ENCODE assay signal across 14 cellular contexts in genomic region chr20:40191573-40191972, GRCh38.
"Had no signal": no experiment of that assay in that cellular context is flagged by ENCODE, and none has a peak within 500 bp of the region (broad histone marks: within the 10 kb centered on the region; RNA-seq: fewer than 3 reads in every experiment).

No MANE protein-coding gene starts in this region.

- H3K36me3 Mint-ChIP-seq: stimulated activated memory B cell treated with anti-CD40 and anti-IgM and Interleukin-4, amounts not matched to agents 10 μg/mL and 1 μg/mL and 100 μg/mL, for 72 hours had no signal

- FAIRE-seq: islet of Langerhans had no signal

- ATAC-seq: activated CD8-positive, alpha-beta T cell treated with anti-CD3 and anti-CD28 coated beads, Interleukin-2, amount 10 ng/mL, durations not matched to agents 7 days and 5 days; right lobe of liver; stimulated activated memory B cell treated with anti-CD40 and anti-IgM and Interleukin-4, amounts not matched to agents 10 μg/mL and 1 μg/mL and 100 μg/mL, for 72 hours had no signal

- H3K4me1 Mint-ChIP-seq: activated CD4-positive, alpha-beta T cell treated with anti-CD3 and anti-CD28 coated beads, Interleukin-2, amount 10 ng/mL, durations not matched to agents 24 days and 14 days; stimulated activated memory B cell treated with anti-CD40 and anti-IgM and Interleukin-4, amounts not matched to agents 10 μg/mL and 1 μg/mL and 100 μg/mL, for 72 hours had no signal

- H3K27ac Mint-ChIP-seq: activated CD4-positive, alpha-beta T cell treated with anti-CD3 and anti-CD28 coated beads, Interleukin-2, amount 10 ng/mL, durations not matched to agents 24 days and 14 days; activated CD8-positive, alpha-beta T cell treated with anti-CD3 and anti-CD28 coated beads, Interleukin-2, amount 10 ng/mL, durations not matched to agents 7 days and 5 days; activated T-cell treated with anti-CD3 and anti-CD28 coated beads, Interleukin-2, amount 50 U/mL, for 24 hours; activated T-helper 2 cell treated with anti-CD3 and anti-CD28 coated beads, Interferon-gamma antibody, Interleukin-2, Interleukin-4, amounts not matched to agents 10 μg/mL and 5 μg/mL and 100 μg/mL, durations not matched to agents 14 hours and 24 hours and 36 hours; progenitor cell of endocrine pancreas; stimulated activated memory B cell treated with anti-CD40 and anti-IgM and Interleukin-4, amounts not matched to agents 10 μg/mL and 1 μg/mL and 100 μg/mL, for 72 hours had no signal

- H3K4me1 ChIP-seq: right lobe of liver had no signal

- H3K27me3 Mint-ChIP-seq: activated CD4-positive, alpha-beta T cell treated with anti-CD3 and anti-CD28 coated beads, Interleukin-2, amount 10 ng/mL, durations not matched to agents 24 days and 14 days; progenitor cell of endocrine pancreas had no signal

- H3K27me3 ChIP-seq: right lobe of liver had no signal

- H3K27ac ChIP-seq: right lobe of liver had no signal

- H3K36me3 ChIP-seq: right lobe of liver had no signal

- H3K4me3 Mint-ChIP-seq: activated CD4-positive, alpha-beta T cell treated with anti-CD3 and anti-CD28 coated beads, Interleukin-2, amount 10 ng/mL, durations not matched to agents 24 days and 14 days; activated CD8-positive, alpha-beta T cell treated with anti-CD3 and anti-CD28 coated beads, Interleukin-2, amount 10 ng/mL, durations not matched to agents 7 days and 5 days; activated T-cell treated with anti-CD3 and anti-CD28 coated beads, Interleukin-2, amount 50 U/mL, for 24 hours; stimulated activated memory B cell treated with anti-CD40 and anti-IgM and Interleukin-4, amounts not matched to agents 10 μg/mL and 1 μg/mL and 100 μg/mL, for 72 hours had no signal

- H3K9me3 ChIP-seq: right lobe of liver had no signal

- DNase-seq: activated CD8-positive, alpha-beta T cell treated with anti-CD3 and anti-CD28 coated beads, Interleukin-2, amount 10 ng/mL, durations not matched to agents 7 days and 5 days; activated naive CD4-positive, alpha-beta T cell treated with Interleukin-2 at 50 U/mL for 16 hours; activated T-cell treated with anti-CD3 and anti-CD28 coated beads, Interleukin-2, amount 50 U/mL, for 24 hours; cerebellar nuclear complex; effector CD4-positive, alpha-beta T cell; occipital lobe; right lobe of liver; stimulated activated CD4-positive, alpha-beta T cell treated with anti-CD3 and anti-CD28 coated beads, Interleukin-4, amount 100 ng/mL, for 4 hours; T1000 had no signal

- H3K9me3 Mint-ChIP-seq: activated CD4-positive, alpha-beta T cell treated with anti-CD3 and anti-CD28 coated beads, Interleukin-2, amount 10 ng/mL, durations not matched to agents 24 days and 14 days; activated T-cell treated with anti-CD3 and anti-CD28 coated beads, Interleukin-2, amount 50 U/mL, for 24 hours; activated T-helper 2 cell treated with anti-CD3 and anti-CD28 coated beads, Interferon-gamma antibody, Interleukin-2, Interleukin-4, amounts not matched to agents 10 μg/mL and 5 μg/mL and 100 μg/mL, durations not matched to agents 14 hours and 24 hours and 36 hours; stimulated activated memory B cell treated with anti-CD40 and anti-IgM and Interleukin-4, amounts not matched to agents 10 μg/mL and 1 μg/mL and 100 μg/mL, for 72 hours had no signal

- H3K4me3 ChIP-seq: right lobe of liver had no signal
